ENCODE assay signal across 27 cellular contexts in genomic region chr5:2330325-2330724, GRCh38.
"Had no signal": no experiment of that assay in that cellular context is flagged by ENCODE, and none has a peak within 500 bp of the region (broad histone marks: within the 10 kb centered on the region; RNA-seq: fewer than 3 reads in every experiment).

No MANE protein-coding gene starts in this region.

- H3K4me3 ChIP-seq: neural progenitor cell, pancreas, prostate gland, right lobe of liver, sigmoid colon, spleen, suprapubic skin, testis, tibial artery, transverse colon, upper lobe of right lung, uterus had no signal

- H3K4me1 ChIP-seq: pancreas, prostate gland, right lobe of liver, spleen, suprapubic skin, testis, tibial artery, transverse colon, upper lobe of right lung, uterus had no signal

- H3K27me3 ChIP-seq: neural progenitor cell, right lobe of liver, spleen, suprapubic skin, testis, tibial artery, transverse colon, upper lobe of right lung, uterus had no signal

- H3K9ac ChIP-seq: neural progenitor cell had no signal

- H3K9me3 ChIP-seq: pancreas, prostate gland, right lobe of liver, sigmoid colon, suprapubic skin, testis, tibial artery, transverse colon, upper lobe of right lung, uterus had no signal

- H3K4me2 ChIP-seq: neural progenitor cell had no signal

- H3K36me3 ChIP-seq: neural progenitor cell, pancreas, prostate gland, right lobe of liver, sigmoid colon, spleen, suprapubic skin, tibial artery, transverse colon, upper lobe of right lung, uterus had no signal

- H3K27ac ChIP-seq: neural progenitor cell, pancreas, prostate gland, right lobe of liver, sigmoid colon, spleen, suprapubic skin, testis, tibial artery, transverse colon, upper lobe of right lung, uterus had no signal

- H2AFZ ChIP-seq: neural progenitor cell had no signal

- DNase-seq: naive thymus-derived CD4-positive, alpha-beta T cell; natural killer cell; occipital lobe; pancreas; retina; right cardiac atrium; right lobe of liver; sigmoid colon; small intestine; spleen; stimulated activated CD4-positive, alpha-beta T cell treated with anti-CD3 and anti-CD28 coated beads, Interleukin-12 subunit alpha, Interleukin-12 subunit beta, amount 100 ng/mL, for 4 hours; stimulated activated CD4-positive, alpha-beta T cell treated with anti-CD3 and anti-CD28 coated beads, Interleukin-1b, Interleukin-23, amount 100 ng/mL, for 48 hours; stimulated activated CD4-positive, alpha-beta T cell treated with anti-CD3 and anti-CD28 coated beads, Interleukin-4, amount 100 ng/mL, for 1 hour; stimulated activated CD4-positive, alpha-beta T cell treated with anti-CD3 and anti-CD28 coated beads, Interleukin-4, amount 100 ng/mL, for 4 hours; stimulated activated CD8-positive, alpha-beta memory T cell treated with anti-CD3 and anti-CD28 coated beads, Interleukin-4, amount 100 ng/mL, for 48 hours; stimulated activated naive CD4-positive, alpha-beta T cell; stimulated activated naive CD8-positive, alpha-beta T cell treated with anti-CD3 and anti-CD28 coated beads, Interleukin-15, amount 100 ng/mL, for 72 hours; stimulated activated naive CD8-positive, alpha-beta T cell treated with anti-CD3 and anti-CD28 coated beads, Interleukin-15, Interleukin-2, amounts not matched to agents 100 U/mL and 50 U/mL, for 24 hours; substantia nigra; testis; tibial artery; transverse colon; upper lobe of right lung; uterus had no signal

- ATAC-seq: naive thymus-derived CD4-positive, alpha-beta T cell; natural killer cell; pancreas; stimulated activated naive CD8-positive, alpha-beta T cell treated with anti-CD3 and anti-CD28 coated beads, Interleukin-15, amount 100 ng/mL, for 72 hours; stimulated activated naive CD8-positive, alpha-beta T cell treated with anti-CD3 and anti-CD28 coated beads, Interleukin-15, Interleukin-2, amounts not matched to agents 100 U/mL and 50 U/mL, for 24 hours; upper lobe of right lung had no signal

- FAIRE-seq: pancreas, small intestine had no signal
